Comparison of ENCODE assay signal across 8 cellular contexts in the genomic region with DNA sequence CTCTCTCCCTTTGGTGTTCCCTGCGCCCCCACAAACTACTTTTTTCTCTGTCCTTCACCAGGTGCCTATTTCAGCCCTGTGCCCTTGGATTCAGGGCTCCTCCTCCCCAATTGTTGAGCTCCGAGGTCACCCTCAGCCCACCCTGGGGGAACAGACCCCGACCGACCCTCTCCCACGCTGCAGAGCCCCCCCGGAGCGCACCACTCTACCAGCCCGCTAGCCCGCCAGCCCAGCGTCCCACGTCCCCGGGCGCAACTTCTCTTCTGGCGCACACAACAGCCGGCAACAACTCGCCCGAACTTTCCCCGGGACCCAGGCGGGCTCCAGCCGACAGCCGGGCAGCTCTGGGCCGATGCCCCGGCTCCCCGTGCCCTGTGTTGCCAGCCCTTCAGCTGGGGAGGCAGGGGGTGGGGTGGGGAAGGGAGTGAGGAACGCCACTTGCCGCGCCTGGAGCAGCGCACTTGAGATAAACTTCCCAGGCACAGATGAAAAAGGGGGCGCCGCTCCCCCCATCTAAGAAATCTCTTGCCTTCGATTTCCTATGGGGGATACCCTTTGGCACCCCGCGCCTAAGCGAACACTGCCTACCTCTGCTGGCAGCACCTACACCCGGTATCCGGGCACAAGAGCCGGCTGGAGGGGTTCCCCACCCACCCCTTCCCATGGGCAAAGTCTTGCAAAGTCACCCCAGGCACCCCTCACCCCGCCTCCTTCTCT. TPM values are rescaled to one million over a fixed set of nuclear protein-coding genes. Genes with fewer than 3 reads are reported as not detected.
DNase-seq lines count a peak whose midpoint lies in the region; ATAC-seq, FAIRE-seq and TF ChIP-seq lines count a peak whose summit lies in the region.

No MANE protein-coding gene starts in this region.

- in situ Hi-C loops in astrocyte of the cerebellum (cut with HindIII; ENCODE audit: low sequenced_read_pairs) (no loop called here), HepG2 (cut with HindIII; ENCODE audit: extremely low pct_ligation_motif_present, low pct_unique_long_range_greater_than_20kb) (loop anchor here (5.0 kb wide), 1 partner anchor 118 kb away; no protein-coding TSS in a partner anchor)

- H3K4me1 Mint-ChIP-seq in activated naive CD4-positive, alpha-beta T cell treated with anti-CD3 and anti-CD28 coated beads for 36 hours (ENCODE audit: low read depth): peaks cover 16% of the 10 kb centered on the region

- peak overlapping the region; percentile 35 for H3K4me3 ChIP-seq in astrocyte of the cerebellum (ENCODE audit: low read depth, low read length)
- peak overlapping the region; percentile 41 to 68 (median 50); a peak in 5 of 6 replicates for H3K4me3 ChIP-seq in HepG2 (replicated peaks in 1 of 3; ENCODE audit: insufficient read depth in 1 of 3, low read depth in 2 of 3, low read length in 3 of 3)
- peak overlapping the region; percentile 22 to 65 (median 47) for H3K4me3 ChIP-seq in tibial nerve

- CTCF ChIA-PET in activated naive CD4-positive, alpha-beta T cell treated with anti-CD3 and anti-CD28 coated beads for 36 hours (lab: Charles Lee): no interaction called here
- CTCF ChIA-PET in HepG2 (lab: Yijun Ruan, JAX; ENCODE audit: low intra/inter-chr PET ratio, low total read pairs): no interaction called here

- TF ChIP-seq POLR2A in HepG2 (IDR thresholded peaks at IDR 0.05; ENCODE audit: insufficient read depth in 1 of 2, low read depth in 2 of 2, low read length in 2 of 2) (no peak), tibial nerve (IDR thresholded peaks at IDR 0.05) (no peak)

- peak overlapping the region; percentile 54 for H3K4me3 Mint-ChIP-seq in activated naive CD4-positive, alpha-beta T cell treated with anti-CD3 and anti-CD28 coated beads for 36 hours

- POLR2A ChIA-PET in HepG2 (lab: Yijun Ruan, JAX): no interaction called here

- no peaks in the 10 kb centered on the region for H4K20me1 ChIP-seq in HepG2 (ENCODE audit: insufficient read depth, low read length)

- peak overlapping the region; percentile 57 for H3K4me2 ChIP-seq in HepG2 (ENCODE audit: low read depth, low read length)

- TF ChIP-seq CTCF in astrocyte of the cerebellum (IDR thresholded peaks at IDR 0.05; ENCODE audit: low read depth, low read length, missing control alignments) (no peak), HepG2 (CRISPR knock-in tag; IDR thresholded peaks at IDR 0.05) (no peak), tibial nerve (IDR thresholded peaks at IDR 0.05) (no peak)

- FAIRE-seq in HepG2 (lab: Jason Lieb, UNC): no peak

- H3K4me1 ChIP-seq in HepG2 (ENCODE audit: insufficient read depth, low read length): peaks cover 21% of the 10 kb centered on the region
- H3K4me1 ChIP-seq in tibial nerve: peaks cover 0 to 51% (median 18%) of the 10 kb centered on the region in 4 donors

- no peaks in the 10 kb centered on the region for H3K79me2 ChIP-seq in HepG2 (ENCODE audit: insufficient read depth, low read length)

- H3K9me3 Mint-ChIP-seq in activated naive CD4-positive, alpha-beta T cell treated with anti-CD3 and anti-CD28 coated beads for 36 hours: no peaks in the 10 kb centered on the region

- peaks cover 49% of the 10 kb centered on the region for H3K27me3 Mint-ChIP-seq in activated naive CD4-positive, alpha-beta T cell treated with anti-CD3 and anti-CD28 coated beads for 36 hours (ENCODE audit: low read depth)

- TF ChIP-seq RAD21 in HepG2 (CRISPR knock-in tag; IDR thresholded peaks at IDR 0.05): no peak

- H3K36me3 ChIP-seq in HepG2 (replicated peaks in 1 of 2; ENCODE audit: control insufficient read depth in 1 of 2, insufficient read depth in 2 of 2, low read length in 2 of 2) (no peaks in the 10 kb centered on the region), tibial nerve (no peaks in the 10 kb centered on the region)

- no peak overlapping the region for H3K9ac ChIP-seq in HepG2 (ENCODE audit: insufficient read depth, low read depth, low read length)

- TF ChIP-seq EP300 in HepG2 (IDR thresholded peaks at IDR 0.05; ENCODE audit: low read depth in 2 of 2, low read length in 2 of 2): no peak
- no peak for TF ChIP-seq EP300 in HepG2 (CRISPR knock-in tag; IDR thresholded peaks at IDR 0.05; ENCODE audit: borderline replicate concordance)
- no peak for TF ChIP-seq EP300 in tibial nerve (IDR thresholded peaks at IDR 0.05)

- no peak overlapping the region for H3K27ac Mint-ChIP-seq in activated naive CD4-positive, alpha-beta T cell treated with anti-CD3 and anti-CD28 coated beads for 36 hours

- no TSS peak for BruUV-seq in HepG2 (replicated peaks; lab: Mats Ljungman, UMichigan)

- no peaks in the 10 kb centered on the region for H3K36me3 Mint-ChIP-seq in activated naive CD4-positive, alpha-beta T cell treated with anti-CD3 and anti-CD28 coated beads for 36 hours (ENCODE audit: low read depth)

- H3K27me3 ChIP-seq in HepG2 (ENCODE audit: control insufficient read depth in 1 of 2, insufficient read depth in 2 of 2, low read length in 2 of 2) (peaks cover 5 to 57% of the 10 kb centered on the region in 2 experiments; a peak in 4 of 5 replicates), tibial nerve (peaks cover 0 to 96% of the 10 kb centered on the region in 2 donors)

- intact Hi-C loops in activated naive CD4-positive, alpha-beta T cell treated with anti-CD3 and anti-CD28 coated beads for 36 hours (cut with micrococcal nuclease): loop anchor here (10.0 kb wide), 1 partner anchor 281 kb away; no protein-coding TSS in a partner anchor
- intact Hi-C loops in HepG2 (cut with micrococcal nuclease; ENCODE audit: unreplicated experiment): loop anchor here (5.0 kb wide), 1 partner anchor 118 kb away; no protein-coding TSS in a partner anchor

- H3K27ac ChIP-seq in HepG2 (ENCODE audit: extremely low read length, insufficient read depth, low read length) (no peak overlapping the region), tibial nerve (peak overlapping the region in 1 of 4 donors; percentile 67)

- H2AFZ ChIP-seq in HepG2 (ENCODE audit: low read length): no peak overlapping the region

- H3K9me3 ChIP-seq in HepG2 (ENCODE audit: low read length) (no peaks in the 10 kb centered on the region), tibial nerve (no peaks in the 10 kb centered on the region)

- WGBS in HepG2 (ENCODE audit: low lambda C conversion rate): 6% methylated on average over 5 of the region's 38 CpGs
- 0 to 4% methylated on average over 28 to 34 of the region's 38 CpGs for WGBS in tibial nerve, 2 donors

- no peak for DNase-seq in activated naive CD4-positive, alpha-beta T cell treated with anti-CD3 and anti-CD28 coated beads for 36 hours
- DNase-seq in activated naive CD4-positive, alpha-beta T cell treated with anti-CD3 and anti-CD28 coated beads, Interleukin-2, amount 50 U/mL, for 16 hours: no peak
- DNase-seq in astrocyte of the cerebellum (ENCODE audit: low read depth) (no peak), HepG2 (ENCODE audit: low spot score) (no peak), tibial nerve (ENCODE audit: low spot score in 2 of 2) (no peak), KG1 (lab: John Stamatoyannopoulos, UW) (no peak)

- ATAC-seq in HepG2 (peak; percentile 34), HG02678 (IDR thresholded peaks at IDR 0.05; ENCODE audit: unreplicated experiment) (no peak), GM21528 (IDR thresholded peaks at IDR 0.05; ENCODE audit: low FRiP score, unreplicated experiment) (no peak)

TF ChIP-seq in HepG2, 621 proteins besides CTCF, POLR2A, EP300 and RAD21 (continues in another document):
- no peak for TF ChIP-seq RCOR2 (CRISPR knock-in tag; IDR thresholded peaks at IDR 0.05)
- TF ChIP-seq ATF4 (CRISPR knock-in tag; IDR thresholded peaks at IDR 0.05): no peak

RNA-seq across cellular contexts. Expression of gene CASZ1, which starts 1.0 kb away (rescaled TPM):
- total RNA-seq in activated naive CD4-positive, alpha-beta T cell treated with anti-CD3 and anti-CD28 coated beads for 36 hours: 1 to 10 TPM; 1.7 to 2.0 TPM
- total RNA-seq in HepG2 (2016; rRNA removed; fragmentation: Illumina TruSeq; extraction: Trizol): 2.3 and 3.7 TPM in 2 replicates
- total RNA-seq in HepG2 (2016; cell fraction: cytosol; rRNA removed; fragmentation: Illumina TruSeq; extraction: Trizol; ENCODE audit: low read depth): 1.5 and 1.9 TPM in 2 replicates
- total RNA-seq in HepG2 (2016; cell fraction: insoluble cytoplasmic fraction; rRNA removed; fragmentation: Illumina TruSeq; extraction: Trizol): 2.8 and 3.2 TPM in 2 replicates
- total RNA-seq in HepG2 (2016; cell fraction: membrane; rRNA removed; fragmentation: Illumina TruSeq; extraction: Trizol): 3.6 and 4.4 TPM in 2 replicates
- total RNA-seq in HepG2 (2016; cell fraction: nucleus; rRNA removed; fragmentation: Illumina TruSeq; extraction: Trizol): 3.2 TPM in 2 replicates
- 1.9 and 2.2 TPM in 2 replicates for polyA plus RNA-seq in HepG2 (2011; rRNA removed)
- polyA plus RNA-seq in HepG2 (2011; cell fraction: cytosol; rRNA removed): 2.0 and 2.2 TPM in 2 replicates
- polyA plus RNA-seq in HepG2 (2011; cell fraction: nucleus; rRNA removed): 5.8 and 8.1 TPM in 2 replicates
- 1.0 and 1.4 TPM in 2 replicates for polyA plus RNA-seq in HepG2 (2012)
- polyA plus RNA-seq in HepG2 (2016; cell fraction: cytosol; fragmentation: Illumina TruSeq; extraction: Trizol; ENCODE audit: low read depth): 1.6 and 2.1 TPM in 2 replicates
- polyA plus RNA-seq in HepG2 (2016; cell fraction: insoluble cytoplasmic fraction; fragmentation: Illumina TruSeq; extraction: Trizol; ENCODE audit: low read depth): 3.0 and 3.9 TPM in 2 replicates
- polyA plus RNA-seq in HepG2 (2016; cell fraction: membrane; fragmentation: Illumina TruSeq; extraction: Trizol; ENCODE audit: low read depth): 3.7 and 5.0 TPM in 2 replicates
- polyA plus RNA-seq in HepG2 (2016; cell fraction: nucleus; fragmentation: Illumina TruSeq; extraction: Trizol; ENCODE audit: insufficient read depth, low read depth): 4.0 and 4.7 TPM in 2 replicates
- polyA minus RNA-seq in HepG2 (2011; rRNA and poly(A)+ RNA removed; ENCODE audit: low replicate concordance): 2.5 and 2.9 TPM in 2 replicates
- polyA minus RNA-seq in HepG2 (2011; cell fraction: cytosol; rRNA and poly(A)+ RNA removed): 1.7 and 2.1 TPM in 2 replicates
- 2.7 and 3.0 TPM in 2 replicates for polyA minus RNA-seq in HepG2 (2011; cell fraction: nucleus; rRNA and poly(A)+ RNA removed)
- total RNA-seq in tibial nerve: 1 to 10 TPM; 1.7 to 7.5 (median 5.1) TPM
